Comparison of ENCODE assay signal across 10 cellular contexts in the genomic region with DNA sequence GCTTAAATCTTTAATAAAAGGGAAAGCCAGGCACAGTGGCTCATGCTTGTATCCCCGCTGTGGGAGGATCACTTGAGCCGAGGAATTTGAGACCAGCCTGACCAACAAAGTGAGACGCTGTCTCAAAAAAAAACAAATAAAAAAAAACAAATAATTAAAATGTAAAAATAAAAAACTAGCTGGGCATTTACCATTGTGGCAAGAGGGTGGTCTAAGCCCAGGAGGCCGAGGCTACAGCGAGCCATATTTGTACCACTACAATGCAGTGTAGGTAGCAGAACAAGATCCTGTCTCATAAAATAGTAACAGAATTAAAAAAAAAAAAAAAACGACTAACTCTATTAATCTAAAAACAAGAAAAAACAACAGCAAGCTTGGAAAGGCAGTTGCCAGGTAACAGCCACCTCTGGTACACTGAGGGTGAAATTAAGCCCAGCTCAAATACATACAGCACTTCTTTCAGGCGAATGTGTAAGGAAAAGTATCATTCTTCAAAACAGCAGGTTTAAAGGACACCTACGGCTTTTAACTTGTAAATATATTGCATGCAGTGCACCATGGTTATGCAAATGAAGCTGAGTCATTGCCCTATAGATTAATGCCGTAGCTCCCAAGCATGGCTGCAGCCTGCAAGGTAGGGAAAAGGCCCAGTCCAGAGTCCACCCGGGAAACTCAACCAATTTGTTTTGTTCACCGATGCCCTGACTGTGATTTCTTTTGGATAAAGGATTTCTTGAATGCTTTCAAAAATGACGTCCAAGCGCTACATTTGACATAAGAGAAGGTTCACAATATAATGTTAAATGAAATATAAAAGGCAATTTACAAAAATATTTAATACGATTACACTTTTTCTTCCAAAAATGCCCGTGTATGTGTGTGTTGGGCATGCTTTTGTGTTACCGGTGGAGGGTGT. TPM values are rescaled to one million over a fixed set of nuclear protein-coding genes. Genes with fewer than 3 reads are reported as not detected.
DNase-seq lines count a peak whose midpoint lies in the region; ATAC-seq and TF ChIP-seq lines count a peak whose summit lies in the region.
"Had no signal": no experiment of that assay in that cellular context is flagged by ENCODE, and none has a peak within 500 bp of the region (broad histone marks: within the 10 kb centered on the region; RNA-seq: fewer than 3 reads in every experiment).

No MANE protein-coding gene starts in this region.

- CTCF ChIA-PET in MCF 10A (lab: Yijun Ruan, JAX) (interaction anchor here (1.1 to 1.2 kb wide), 2 partner anchors 36 to 52 kb away, joined by 3 read pairs; no protein-coding TSS in a partner anchor), PC-3 (lab: Charles Lee) (interaction anchor here (0.6 kb wide), 1 partner anchor 30 kb away, joined by 3 read pairs; no protein-coding TSS in a partner anchor)

- H3K27me3 Mint-ChIP-seq in MCF 10A (ENCODE audit: insufficient read depth, unreplicated experiment): no peaks in the 10 kb centered on the region

- H3K79me2 ChIP-seq in PC-3 (ENCODE audit: low read length) (no peaks in the 10 kb centered on the region), fibroblast of lung (ENCODE audit: control insufficient read depth, insufficient read depth, low read length) (no peaks in the 10 kb centered on the region)

- no peaks in the 10 kb centered on the region for H3K9me2 ChIP-seq in PC-3 (replicated peaks; ENCODE audit: low read length)

- intact Hi-C loops in MCF 10A (cut with micrococcal nuclease) (no loop called here), breast epithelium (cut with DNase I; ENCODE audit: low total_unique reads) (no loop called here), PC-3 (cut with micrococcal nuclease) (no loop called here), stomach (cut with DNase I; ENCODE audit: low total_unique reads) (no loop called here), uterus (cut with DNase I; ENCODE audit: low total_unique reads) (no loop called here), vagina (cut with DNase I) (no loop called here)

- no peaks in the 10 kb centered on the region for H3K9me3 ChIP-seq in breast epithelium
- H3K9me3 ChIP-seq in PC-3 (ENCODE audit: low read length): no peaks in the 10 kb centered on the region
- no peaks in the 10 kb centered on the region for H3K9me3 ChIP-seq in fibroblast of lung (ENCODE audit: control insufficient read depth, insufficient read depth, low read depth, low read length)
- H3K9me3 ChIP-seq in stomach: no peaks in the 10 kb centered on the region
- no peaks in the 10 kb centered on the region for H3K9me3 ChIP-seq in uterus
- no peaks in the 10 kb centered on the region for H3K9me3 ChIP-seq in vagina

- H3K36me3 ChIP-seq in breast epithelium: no peaks in the 10 kb centered on the region
- H3K36me3 ChIP-seq in PC-3 (ENCODE audit: low read depth, low read length): no peaks in the 10 kb centered on the region
- H3K36me3 ChIP-seq in fibroblast of lung (ENCODE audit: control insufficient read depth, insufficient read depth, low read length): no peaks in the 10 kb centered on the region
- no peaks in the 10 kb centered on the region for H3K36me3 ChIP-seq in stomach
- no peaks in the 10 kb centered on the region for H3K36me3 ChIP-seq in uterus
- no peaks in the 10 kb centered on the region for H3K36me3 ChIP-seq in vagina

- ATAC-seq in PC-3: peak; percentile 86

- H3K27ac Mint-ChIP-seq in MCF 10A (ENCODE audit: low read depth, unreplicated experiment): peak overlapping the region; percentile 95

- H3K27ac ChIP-seq in breast epithelium: no peak overlapping the region
- H3K27ac ChIP-seq in PC-3 (ENCODE audit: low read length): peak overlapping the region; percentile 88
- no peak overlapping the region for H3K27ac ChIP-seq in fibroblast of lung (ENCODE audit: insufficient read depth, low read length)
- peak overlapping the region in 3 of 5 donors; percentile 9 to 35 (median 12) for H3K27ac ChIP-seq in stomach
- no peak overlapping the region for H3K27ac ChIP-seq in uterus
- no peak overlapping the region for H3K27ac ChIP-seq in vagina

- no peak for TF ChIP-seq POLR2A in breast epithelium (IDR thresholded peaks at IDR 0.05)
- no peak for TF ChIP-seq POLR2A in stomach (IDR thresholded peaks at IDR 0.05)
- TF ChIP-seq POLR2A in uterus (IDR thresholded peaks at IDR 0.05): no peak
- no peak for TF ChIP-seq POLR2A in vagina (IDR thresholded peaks at IDR 0.05)

- peak overlapping the region; percentile 12; the same call in 1 of the 2 replicates for H3K4me2 ChIP-seq in PC-3 (ENCODE audit: low read length)
- H3K4me2 ChIP-seq in fibroblast of lung (ENCODE audit: extremely low read depth, insufficient read depth, low read length): no peak overlapping the region

- H3K9me3 Mint-ChIP-seq in MCF 10A (ENCODE audit: unreplicated experiment): no peaks in the 10 kb centered on the region

- BruUV-seq in MCF 10A (replicated peaks; lab: Mats Ljungman, UMichigan) (TSS peak; percentile 100), PC-3 (replicated peaks; lab: Mats Ljungman, UMichigan) (TSS peak; percentile 100)

- peaks cover 6% of the 10 kb centered on the region for H3F3A ChIP-seq in PC-3 (ENCODE audit: low read length, unreplicated experiment)

- no peaks in the 10 kb centered on the region for H3K27me3 ChIP-seq in breast epithelium
- no peaks in the 10 kb centered on the region for H3K27me3 ChIP-seq in PC-3 (ENCODE audit: low read length)
- H3K27me3 ChIP-seq in fibroblast of lung (ENCODE audit: control insufficient read depth, insufficient read depth, low read length): no peaks in the 10 kb centered on the region
- peaks cover 0 to 4% (median 0%) of the 10 kb centered on the region in 3 donors for H3K27me3 ChIP-seq in stomach
- H3K27me3 ChIP-seq in uterus: no peaks in the 10 kb centered on the region
- no peaks in the 10 kb centered on the region for H3K27me3 ChIP-seq in vagina

- H3K4me3 ChIP-seq in breast epithelium: no peak overlapping the region
- H3K4me3 ChIP-seq in PC-3 (ENCODE audit: low read length): no peak overlapping the region
- H3K4me3 ChIP-seq in fibroblast of lung (replicated peaks in 1 of 4; ENCODE audit: control extremely low read depth in 1 of 4, insufficient read depth in 1 of 4, low read depth in 3 of 4, low read length in 4 of 4): no peak overlapping the region
- no peak overlapping the region for H3K4me3 ChIP-seq in stomach
- H3K4me3 ChIP-seq in uterus: no peak overlapping the region
- H3K4me3 ChIP-seq in vagina: no peak overlapping the region

- H3K4me1 Mint-ChIP-seq in MCF 10A (ENCODE audit: insufficient read depth, unreplicated experiment): no peaks in the 10 kb centered on the region

- H2AFZ ChIP-seq in PC-3 (ENCODE audit: low read length): peak overlapping the region; percentile 23
- H2AFZ ChIP-seq in fibroblast of lung (ENCODE audit: low read length): no peak overlapping the region

- H3K9ac ChIP-seq in PC-3 (ENCODE audit: low read length): peak overlapping the region; percentile 63
- no peak overlapping the region for H3K9ac ChIP-seq in fibroblast of lung (ENCODE audit: insufficient read depth, low read length)

- H4K20me1 ChIP-seq in PC-3 (ENCODE audit: low read length) (no peaks in the 10 kb centered on the region), fibroblast of lung (ENCODE audit: control insufficient read depth, extremely low read depth, insufficient read depth, low read length) (no peaks in the 10 kb centered on the region)

- H3K4me3 Mint-ChIP-seq in MCF 10A (ENCODE audit: unreplicated experiment): no peak overlapping the region

- POLR2A ChIA-PET in MCF 10A (lab: Yijun Ruan, JAX): interaction anchor here (0.5 to 2.0 kb wide), 8 partner anchors 9 to 617 kb away, joined by 3 to 13 read pairs (median 8); a partner anchor contains a TSS
- POLR2A ChIA-PET in PC-3 (lab: Charles Lee; ENCODE audit: unreplicated experiment): interaction anchor here (0.5 to 0.6 kb wide), 3 partner anchors 17 to 982 kb away, joined by 3 to 5 read pairs (median 4); no protein-coding TSS in a partner anchor

- peaks cover 6% of the 10 kb centered on the region for H3K36me3 Mint-ChIP-seq in MCF 10A (ENCODE audit: insufficient read depth, unreplicated experiment)

- TF ChIP-seq CTCF in MCF 10A (IDR thresholded peaks at IDR 0.05; ENCODE audit: unreplicated experiment) (no peak), breast epithelium (IDR thresholded peaks at IDR 0.05) (no peak), PC-3 (conservative IDR thresholded peaks at IDR 0.05; ENCODE audit: low read depth, low read length) (no peak), fibroblast of lung (conservative IDR thresholded peaks at IDR 0.05 in 1 of 2, IDR thresholded peaks at IDR 0.05 in 1 of 2; ENCODE audit: low read depth in 1 of 2, low read length in 2 of 2) (no peak), stomach (IDR thresholded peaks at IDR 0.05) (no peak), uterus (IDR thresholded peaks at IDR 0.05) (no peak), vagina (IDR thresholded peaks at IDR 0.05) (no peak)

- no peak for TF ChIP-seq EP300 in stomach (IDR thresholded peaks at IDR 0.05)

- DNase-seq in MCF 10A (ENCODE audit: unreplicated experiment) (peak; percentile 82), breast epithelium (ENCODE audit: low spot score in 2 of 2) (no peak), PC-3 (peak; percentile 75), fibroblast of lung (ENCODE audit: low read depth in 2 of 2) (peak; percentile 79 to 86), stomach (no peak), uterus (no peak), vagina (ENCODE audit: extremely low spot score in 2 of 2) (no peak)
- no peak for DNase-seq in activated CD4-positive, CD25-positive, alpha-beta regulatory T cell treated with anti-CD3 and anti-CD28 coated beads, Interleukin-2, amount 50 U/mL, for 72 hours
- DNase-seq: cerebellar nuclear complex, COR-L47 had no signal

- H3K4me1 ChIP-seq in breast epithelium: no peaks in the 10 kb centered on the region
- no peaks in the 10 kb centered on the region for H3K4me1 ChIP-seq in PC-3 (ENCODE audit: insufficient read depth, low read length)
- no peaks in the 10 kb centered on the region for H3K4me1 ChIP-seq in fibroblast of lung (ENCODE audit: control insufficient read depth, extremely low read depth, insufficient read depth, low read length)
- H3K4me1 ChIP-seq in stomach: no peaks in the 10 kb centered on the region
- H3K4me1 ChIP-seq in uterus: no peaks in the 10 kb centered on the region
- H3K4me1 ChIP-seq in vagina: no peaks in the 10 kb centered on the region

- 35 to 47% (median 37%) methylated on average over 16 of the region's 16 CpGs for WGBS in stomach, 5 donors

RNA-seq across cellular contexts. Expression of a gene that starts 14.5 kb away (rescaled TPM):
- total RNA-seq in MCF 10A (2022) (32.4 and 43.2 TPM in 2 replicates), breast epithelium (10 to 100 TPM; 23.7 to 31.5 (median 25.2) TPM), PC-3 (2014; rRNA removed) (17.1 and 18.9 TPM in 2 replicates), fibroblast of lung (11.6 and 18.0 TPM in 2 replicates), stomach (10 to 100 TPM in 4 of 5 donors, 1 to 10 TPM in 1; 8.7 to 25.7 (median 11.4) TPM), uterus (10 to 100 TPM; 11.8 to 18.9 (median 13.1) TPM), vagina (15.2 TPM)
- polyA plus RNA-seq in fibroblast of lung (9.0 and 17.1 TPM in 2 replicates), stomach (1 to 10 TPM; 4.6 to 8.9 (median 7.0) TPM)
- polyA plus RNA-seq in fibroblast of lung (2012): 5.6 and 10.4 TPM in 2 replicates
- 1.1 and 3.9 TPM in 2 replicates for polyA minus RNA-seq in fibroblast of lung (ENCODE audit: low replicate concordance)

RNA-seq across cellular contexts. Expression of a gene that starts 52.3 kb away (rescaled TPM):
- total RNA-seq in MCF 10A (2022): 37.0 and 40.0 TPM in 2 replicates
- total RNA-seq in breast epithelium: 10 to 100 TPM; 17.4 to 30.4 (median 26.2) TPM
- 51.9 and 55.3 TPM in 2 replicates for total RNA-seq in PC-3 (2014; rRNA removed)
- total RNA-seq in fibroblast of lung: 30.8 and 49.7 TPM in 2 replicates
- polyA plus RNA-seq in fibroblast of lung: 19.4 and 29.6 TPM in 2 replicates
- polyA plus RNA-seq in fibroblast of lung (2012): 18.7 and 26.4 TPM in 2 replicates
- polyA minus RNA-seq in fibroblast of lung (ENCODE audit: low replicate concordance): 9.8 and 10.2 TPM in 2 replicates
- total RNA-seq in stomach: 10 to 100 TPM; 20.1 to 43.2 (median 37.6) TPM
- polyA plus RNA-seq in stomach: 10 to 100 TPM in 2 of 3 donors, 1 to 10 TPM in 1; 9.8 to 16.5 (median 15.6) TPM
- total RNA-seq in uterus: 10 to 100 TPM; 14.9 to 31.2 (median 19.3) TPM
- 16.0 TPM for total RNA-seq in vagina

RNA-seq across cellular contexts. Expression of a gene that starts 59.3 kb away (rescaled TPM):
- total RNA-seq in MCF 10A (2022) (5.3 and 5.5 TPM in 2 replicates), breast epithelium (10 to 100 TPM; 12.3 to 26.3 (median 21.0) TPM), PC-3 (2014; rRNA removed) (16.1 and 25.0 TPM in 2 replicates), fibroblast of lung (9.9 and 10.0 TPM in 2 replicates), stomach (10 to 100 TPM in 3 of 5 donors, 1 to 10 TPM in 2; 2.3 to 34.3 (median 12.5) TPM), uterus (10 to 100 TPM in 2 of 4 donors, 1 to 10 TPM in 2; 7.1 to 48.9 (median 14.8) TPM), vagina (20.4 TPM)
- polyA plus RNA-seq in fibroblast of lung (5.4 and 7.2 TPM in 2 replicates), stomach (10 to 100 TPM in 1 of 3 donors, 1 to 10 TPM in 2; 5.8 to 13.2 (median 8.1) TPM)
- polyA plus RNA-seq in fibroblast of lung (2012): 5.2 and 7.9 TPM in 2 replicates
- 0.24 and 2.5 TPM in 2 replicates for polyA minus RNA-seq in fibroblast of lung (ENCODE audit: low replicate concordance)

Comparison
In these comparisons a context has a peak if more than half of its experiments do, and no peak if none do; other contexts are left out.
1. DNase-seq: peak in MCF 10A (single experiment), PC-3 (single experiment) and fibroblast of lung (2 of 2); none in breast epithelium (0 of 2), stomach (single experiment), uterus (0 of 2), vagina (0 of 2) and activated CD4-positive, CD25-positive, alpha-beta regulatory T cell treated with anti-CD3 and anti-CD28 coated beads, Interleukin-2, amount 50 U/mL, for 72 hours (single experiment).
2. H3K27ac ChIP-seq: peak in PC-3 (single experiment) and stomach (3 of 5); none in breast epithelium (0 of 2), fibroblast of lung (single experiment), uterus (0 of 2) and vagina (single experiment).